20 cellular contexts compared by ENCODE assay signal in genomic region chr15:31379577-31379976, GRCh38. TPM values are rescaled to one million over a fixed set of nuclear protein-coding genes. Genes with fewer than 3 reads are reported as not detected.
A peak's percentile ranks its signal among the peaks of the same experiment; 100 is the strongest.
DNase-seq lines count a peak whose midpoint lies in the region; ATAC-seq and TF ChIP-seq lines count a peak whose summit lies in the region.
"Had no signal": no experiment of that assay in that cellular context is flagged by ENCODE, and none has a peak within 500 bp of the region (broad histone marks: within the 10 kb centered on the region; RNA-seq: fewer than 3 reads in every experiment).

No MANE protein-coding gene starts in this region.

- peak overlapping the region; percentile 64 for H3K27ac ChIP-seq in RWPE1
- peak overlapping the region; percentile 42 for H3K27ac ChIP-seq in skeletal muscle tissue (ENCODE audit: low read depth, low read length)
- no peak overlapping the region for H3K27ac ChIP-seq in PC-9
- H3K27ac ChIP-seq: A549, breast epithelium had no signal

- POLR2A ChIA-PET in RWPE1 (lab: Yijun Ruan, JAX; ENCODE audit: low non-redundant PET) = no interaction called here
- POLR2A ChIA-PET in PC-9 (lab: Charles Lee; ENCODE audit: unreplicated experiment) = no interaction called here

- no peak overlapping the region for H3K4me2 ChIP-seq in PC-9
- H3K4me2 ChIP-seq: A549, BLaER1 had no signal

- CTCF ChIA-PET in RWPE1 (lab: Yijun Ruan, JAX) (no interaction called here), PC-9 (lab: Charles Lee) (no interaction called here)

- TF ChIP-seq CTCF in RWPE1 (conservative IDR thresholded peaks at IDR 0.05; ENCODE audit: low read depth) (no peak), glutamatergic neuron (IDR thresholded peaks at IDR 0.05; ENCODE audit: partially characterized antibody, unreplicated experiment) (no peak), PC-9 (conservative IDR thresholded peaks at IDR 0.05) (no peak)

- H3K36me3 ChIP-seq in skeletal muscle tissue (ENCODE audit: control insufficient read depth in 3 of 3, insufficient read depth in 3 of 3, low read length in 3 of 3) (peaks cover 14 to 21% (median 18%) of the 10 kb centered on the region in 3 donors), PC-9 (ENCODE audit: low read depth) (no peaks in the 10 kb centered on the region)
- H3K36me3 ChIP-seq: breast epithelium had no signal

- BruUV-seq in PC-9 (replicated peaks; lab: Mats Ljungman, UMichigan) = no TSS peak

- peak overlapping the region; percentile 85 for H3K27ac Mint-ChIP-seq in activated T-cell treated with anti-CD3 and anti-CD28 coated beads, Interleukin-2, amount 50 U/mL, for 24 hours
- peak overlapping the region; percentile 33 for H3K27ac Mint-ChIP-seq in glutamatergic neuron (ENCODE audit: unreplicated experiment)
- H3K27ac Mint-ChIP-seq: activated CD4-positive, alpha-beta memory T cell treated with anti-CD3 and anti-CD28 coated beads, Interleukin-2, amount 10 ng/mL, durations not matched to agents 7 days and 5 days had no signal

- no peak overlapping the region for H3K4me3 ChIP-seq in skeletal muscle tissue (ENCODE audit: low read length in 3 of 3)
- no peak overlapping the region for H3K4me3 ChIP-seq in PC-9
- H3K4me3 ChIP-seq: A549, BLaER1, breast epithelium had no signal

- H3K27me3 ChIP-seq in skeletal muscle tissue (ENCODE audit: control insufficient read depth in 3 of 3, insufficient read depth in 3 of 3, low read length in 3 of 3) = no peaks in the 10 kb centered on the region
- peaks cover 54% of the 10 kb centered on the region for H3K27me3 ChIP-seq in PC-9 (ENCODE audit: insufficient read depth, low read depth)
- H3K27me3 ChIP-seq: BLaER1, breast epithelium, neutrophil had no signal

- H3K4me1 ChIP-seq in skeletal muscle tissue (ENCODE audit: control insufficient read depth in 3 of 3, insufficient read depth in 3 of 3, low read length in 3 of 3) (peaks cover 32 to 47% (median 34%) of the 10 kb centered on the region in 3 donors), PC-9 (replicated peaks; ENCODE audit: insufficient read depth) (no peaks in the 10 kb centered on the region)
- H3K4me1 ChIP-seq: breast epithelium had no signal

- peaks cover 57% of the 10 kb centered on the region for H3K4me1 Mint-ChIP-seq in activated T-cell treated with anti-CD3 and anti-CD28 coated beads, Interleukin-2, amount 50 U/mL, for 24 hours (ENCODE audit: low read depth)
- peaks cover 29% of the 10 kb centered on the region for H3K4me1 Mint-ChIP-seq in activated T-cell treated with anti-CD3 and anti-CD28 coated beads, Interleukin-2, amount 50 U/mL, for 4 hours (ENCODE audit: low read depth)
- peaks cover 29% of the 10 kb centered on the region for H3K4me1 Mint-ChIP-seq in glutamatergic neuron (ENCODE audit: low read depth, unreplicated experiment)

- H3K9me2 ChIP-seq in PC-9 (ENCODE audit: insufficient read depth) = no peaks in the 10 kb centered on the region

- no peak overlapping the region for H2AFZ ChIP-seq in PC-9

- no peak for DNase-seq in activated T-cell treated with anti-CD3 and anti-CD28 coated beads, Interleukin-2, amount 50 U/mL, for 24 hours
- no peak for DNase-seq in activated T-cell treated with anti-CD3 and anti-CD28 coated beads, Interleukin-2, amount 50 U/mL, for 4 hours
- DNase-seq in RWPE1 (ENCODE audit: low spot score) (no peak), glutamatergic neuron (no peak), sciatic nerve (ENCODE audit: low spot score) (no peak), PC-9 (no peak)
- DNase-seq: activated CD4-positive, alpha-beta memory T cell treated with anti-CD3 and anti-CD28 coated beads, Interleukin-2, amount 10 ng/mL, durations not matched to agents 7 days and 5 days; DMS153; erythroblast; GF-D8; H9; NCI-H526; stimulated activated CD4-positive, alpha-beta T cell treated with anti-CD3 and anti-CD28 coated beads, Interleukin-1b, Interleukin-23, amount 100 ng/mL, for 48 hours; T-helper 17 cell had no signal

- intact Hi-C loops in sciatic nerve (cut with DNase I) = no loop called here
- intact Hi-C loops in PC-9 (cut with micrococcal nuclease; ENCODE audit: unreplicated experiment) = no loop called here

- no peaks in the 10 kb centered on the region for H4K20me1 ChIP-seq in PC-9 (ENCODE audit: insufficient read depth)

- no peaks in the 10 kb centered on the region for H3K9me3 Mint-ChIP-seq in activated T-cell treated with anti-CD3 and anti-CD28 coated beads, Interleukin-2, amount 50 U/mL, for 24 hours
- no peaks in the 10 kb centered on the region for H3K9me3 Mint-ChIP-seq in activated T-cell treated with anti-CD3 and anti-CD28 coated beads, Interleukin-2, amount 50 U/mL, for 4 hours
- H3K9me3 Mint-ChIP-seq in glutamatergic neuron (ENCODE audit: unreplicated experiment) = peaks cover 41% of the 10 kb centered on the region
- H3K9me3 Mint-ChIP-seq: activated CD4-positive, alpha-beta memory T cell treated with anti-CD3 and anti-CD28 coated beads, Interleukin-2, amount 10 ng/mL, durations not matched to agents 7 days and 5 days had no signal

- H3K27me3 Mint-ChIP-seq in activated T-cell treated with anti-CD3 and anti-CD28 coated beads, Interleukin-2, amount 50 U/mL, for 24 hours = no peaks in the 10 kb centered on the region
- H3K27me3 Mint-ChIP-seq in activated T-cell treated with anti-CD3 and anti-CD28 coated beads, Interleukin-2, amount 50 U/mL, for 4 hours (ENCODE audit: low read depth) = no peaks in the 10 kb centered on the region
- H3K27me3 Mint-ChIP-seq in glutamatergic neuron (ENCODE audit: unreplicated experiment) = peaks cover 15% of the 10 kb centered on the region
- H3K27me3 Mint-ChIP-seq: activated CD4-positive, alpha-beta memory T cell treated with anti-CD3 and anti-CD28 coated beads, Interleukin-2, amount 10 ng/mL, durations not matched to agents 7 days and 5 days; T-helper 17 cell had no signal

- peaks cover 0 to 4% (median 0%) of the 10 kb centered on the region in 3 donors for H3K9me3 ChIP-seq in skeletal muscle tissue (ENCODE audit: control insufficient read depth in 3 of 3, low read length in 3 of 3)
- no peaks in the 10 kb centered on the region for H3K9me3 ChIP-seq in PC-9 (ENCODE audit: insufficient read depth, low read depth)
- H3K9me3 ChIP-seq: A549, BLaER1, breast epithelium, neutrophil had no signal

- no peaks in the 10 kb centered on the region for H3F3A ChIP-seq in PC-9 (ENCODE audit: insufficient read depth, low read depth)

- ATAC-seq in activated T-cell treated with anti-CD3 and anti-CD28 coated beads, Interleukin-2, amount 50 U/mL, for 4 hours = no peak
- ATAC-seq in sciatic nerve (no peak), GM21390 (IDR thresholded peaks at IDR 0.05; ENCODE audit: unreplicated experiment) (no peak)
- ATAC-seq: A549, T-helper 17 cell had no signal

- peak overlapping the region in 2 of 3 donors; percentile 21 to 25 for H3K9ac ChIP-seq in skeletal muscle tissue (ENCODE audit: low read depth in 1 of 3, low read length in 3 of 3)
- H3K9ac ChIP-seq: BLaER1 had no signal

- H3K79me2 ChIP-seq in PC-9 (ENCODE audit: low read depth) = no peaks in the 10 kb centered on the region

- H3K4me3 Mint-ChIP-seq in activated T-cell treated with anti-CD3 and anti-CD28 coated beads, Interleukin-2, amount 50 U/mL, for 24 hours = no peak overlapping the region
- no peak overlapping the region for H3K4me3 Mint-ChIP-seq in activated T-cell treated with anti-CD3 and anti-CD28 coated beads, Interleukin-2, amount 50 U/mL, for 4 hours
- peak overlapping the region; percentile 34 for H3K4me3 Mint-ChIP-seq in glutamatergic neuron (ENCODE audit: unreplicated experiment)
- H3K4me3 Mint-ChIP-seq: activated CD4-positive, alpha-beta memory T cell treated with anti-CD3 and anti-CD28 coated beads, Interleukin-2, amount 10 ng/mL, durations not matched to agents 7 days and 5 days; H9 had no signal

- peaks cover 66% of the 10 kb centered on the region for H3K36me3 Mint-ChIP-seq in activated T-cell treated with anti-CD3 and anti-CD28 coated beads, Interleukin-2, amount 50 U/mL, for 24 hours (ENCODE audit: low read depth)
- H3K36me3 Mint-ChIP-seq in activated T-cell treated with anti-CD3 and anti-CD28 coated beads, Interleukin-2, amount 50 U/mL, for 4 hours (ENCODE audit: insufficient read depth) = peaks cover 20% of the 10 kb centered on the region
- peaks cover 7% of the 10 kb centered on the region for H3K36me3 Mint-ChIP-seq in glutamatergic neuron (ENCODE audit: unreplicated experiment)

RNA-seq across cellular contexts. Expression of gene KLF13, which starts 52.9 kb away (rescaled TPM):
- 10 to 100 TPM; 75.0 to 82.8 (median 81.8) TPM for total RNA-seq in activated T-cell treated with anti-CD3 and anti-CD28 coated beads, Interleukin-2, amount 50 U/mL, for 4 hours
- total RNA-seq in glutamatergic neuron (ENCODE audit: unreplicated experiment) = 141 TPM
- total RNA-seq in skeletal muscle tissue = 20.4 TPM
- total RNA-seq in sciatic nerve = 85.9 TPM
- total RNA-seq in PC-9 (2021) = 2.5 and 3.4 TPM in 2 replicates
